Comparison of ENCODE assay signal across 26 cellular contexts in the genomic region with DNA sequence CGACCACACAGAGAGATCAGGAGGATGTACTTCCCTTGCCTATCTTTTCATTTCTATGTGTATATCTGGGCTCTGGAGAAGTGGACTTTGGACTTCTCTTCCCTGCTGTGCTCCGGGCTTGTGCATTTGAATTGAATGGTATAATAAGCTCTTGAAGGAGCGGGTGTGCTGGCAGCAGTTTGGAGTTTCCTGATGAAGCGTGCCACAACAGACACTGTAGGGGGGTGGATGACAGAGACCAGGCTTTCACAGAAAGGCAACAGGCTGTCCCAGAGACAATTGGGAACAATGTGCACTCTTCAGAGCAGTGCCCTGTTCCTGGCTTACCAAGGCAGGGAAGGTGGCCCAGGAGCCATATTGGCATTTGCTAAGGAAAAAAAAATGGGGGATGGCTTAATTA.
DNase-seq lines count a peak whose midpoint lies in the region; ATAC-seq lines count a peak whose summit lies in the region.
"Had no signal": no experiment of that assay in that cellular context is flagged by ENCODE, and none has a peak within 500 bp of the region (broad histone marks: within the 10 kb centered on the region; RNA-seq: fewer than 3 reads in every experiment).

No MANE protein-coding gene starts in this region.

- H3K27ac Mint-ChIP-seq in T-helper 17 cell: no peak overlapping the region
- H3K27ac Mint-ChIP-seq: activated CD8-positive, alpha-beta T cell treated with anti-CD3 and anti-CD28 coated beads, Interleukin-2, amount 10 ng/mL, durations not matched to agents 7 days and 5 days; activated naive CD4-positive, alpha-beta T cell treated with anti-CD3 and anti-CD28 coated beads, Interleukin-2, amount 50 U/mL, for 72 hours; progenitor cell of endocrine pancreas had no signal

- intact Hi-C loops in posterior cingulate gyrus (cut with DNase I): no loop called here

- H3K4me3 Mint-ChIP-seq in T-helper 17 cell: no peak overlapping the region
- H3K4me3 Mint-ChIP-seq: activated CD8-positive, alpha-beta T cell treated with anti-CD3 and anti-CD28 coated beads, Interleukin-2, amount 10 ng/mL, durations not matched to agents 7 days and 5 days; neural crest cell had no signal

- no peaks in the 10 kb centered on the region for H3K4me1 Mint-ChIP-seq in T-helper 17 cell
- H3K4me1 Mint-ChIP-seq: neural crest cell had no signal

- no peak for ATAC-seq in T-helper 17 cell
- ATAC-seq: activated CD4-positive, CD25-positive, alpha-beta regulatory T cell treated with anti-CD3 and anti-CD28 coated beads, Interleukin-2, amount 50 U/mL, for 24 hours; activated CD8-positive, alpha-beta T cell treated with anti-CD3 and anti-CD28 coated beads, Interleukin-2, amount 10 ng/mL, durations not matched to agents 7 days and 5 days; activated naive CD4-positive, alpha-beta T cell treated with anti-CD3 and anti-CD28 coated beads, Interleukin-2, amount 50 U/mL, for 72 hours; esophagus mucosa; foreskin keratinocyte had no signal

- no peaks in the 10 kb centered on the region for H3K9me3 ChIP-seq in T-helper 17 cell (ENCODE audit: control insufficient read depth, low read length, poor library complexity, severe bottlenecking)
- H3K9me3 ChIP-seq: breast epithelium, colonic mucosa, Peyer's patch, SJCRH30 had no signal

- DNase-seq in ELF-1 (ENCODE audit: low read depth, low spot score): peak; percentile 18
- DNase-seq in NCI-H345 (lab: John Stamatoyannopoulos, UW): peak; percentile 57
- DNase-seq in cerebellar cortex (ENCODE audit: low spot score): peak; percentile 24
- DNase-seq in posterior cingulate gyrus: peak in 6 of 10 donors; percentile 4 to 86 (median 36)
- DNase-seq in DMS114 treated with DMSO at 0.1 percent for 48 hours (lab: John Stamatoyannopoulos, UW; ENCODE audit: unreplicated experiment): no peak
- DNase-seq in SW480 (ENCODE audit: low spot score): no peak
- DNase-seq in T-helper 17 cell: no peak
- DNase-seq: activated CD8-positive, alpha-beta T cell treated with anti-CD3 and anti-CD28 coated beads, Interleukin-2, amount 10 ng/mL, durations not matched to agents 7 days and 5 days; activated T-cell treated with anti-CD3 and anti-CD28 coated beads for 4 hours; colonic mucosa; foreskin keratinocyte; Kasumi-1; left cardiac atrium; NCI-H187; NCI-H2227 treated with DMSO at 0.1 percent for 48 hours; Peyer's patch; SJCRH30; stimulated activated CD4-positive, alpha-beta T cell treated with anti-CD3 and anti-CD28 coated beads, Interleukin-15, amount 100 ng/mL, for 24 hours; stimulated activated naive CD4-positive, alpha-beta T cell; T-helper 1 cell had no signal

- no peaks in the 10 kb centered on the region for H3K36me3 Mint-ChIP-seq in T-helper 17 cell (ENCODE audit: low read depth)

- no peaks in the 10 kb centered on the region for H3K27me3 Mint-ChIP-seq in T-helper 17 cell

Comparison
In these comparisons a context has a peak if more than half of its experiments do, and no peak if none do; other contexts are left out.
1. DNase-seq: peak in ELF-1 (single experiment), NCI-H345 (single experiment), cerebellar cortex (single experiment) and posterior cingulate gyrus (6 of 10); none in DMS114 treated with DMSO at 0.1 percent for 48 hours (single experiment), SW480 (single experiment) and T-helper 17 cell (0 of 3).